In the genomic region with DNA sequence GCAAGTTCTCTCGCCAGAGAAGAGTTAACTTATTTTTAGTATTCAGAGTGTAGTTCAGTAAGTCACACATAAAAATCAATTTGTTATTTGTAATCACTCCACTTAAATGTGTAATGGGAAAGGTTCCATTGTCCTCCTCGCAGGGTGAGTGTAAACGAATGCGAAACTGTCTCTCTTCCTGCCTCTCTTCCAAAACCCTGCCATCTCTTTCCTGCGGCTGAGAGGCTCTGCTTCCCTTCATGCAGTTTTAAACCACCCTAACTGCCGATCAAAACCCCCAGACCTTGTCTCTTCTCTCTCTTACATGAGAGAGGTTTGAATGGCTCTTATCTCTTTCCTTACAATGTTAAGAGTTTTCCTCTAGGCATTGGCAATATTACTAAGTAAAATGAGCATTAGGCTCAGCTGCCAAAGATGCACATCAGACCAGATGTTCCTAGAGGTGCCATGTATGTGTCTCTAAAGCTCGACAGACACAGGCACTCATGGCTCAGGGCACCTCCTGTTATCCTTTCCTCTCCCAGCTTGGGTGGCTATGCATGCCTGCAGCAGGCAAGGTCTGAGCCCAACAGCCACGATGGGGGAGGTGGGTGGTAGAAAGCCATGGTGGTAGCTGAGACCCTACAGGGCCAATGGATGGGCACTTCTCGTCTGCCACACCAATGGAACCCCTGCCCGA, we compare ENCODE assay signal across 1 cellular context.
TF ChIP-seq lines count a peak whose summit lies in the region.

No MANE protein-coding gene starts in this region.

TF ChIP-seq in K562, 482 proteins besides CTCF, POLR2A, EP300 and RAD21 (continued from another document):
- TF ChIP-seq MAX (CRISPR knock-in tag; IDR thresholded peaks at IDR 0.05) (peak; percentile 14; the same call in 1 of the 2 replicates), HMG20A (CRISPR knock-in tag; conservative IDR thresholded peaks at IDR 0.05) (no peak)
